1 cellular context compared by ENCODE assay signal in the genomic region with DNA sequence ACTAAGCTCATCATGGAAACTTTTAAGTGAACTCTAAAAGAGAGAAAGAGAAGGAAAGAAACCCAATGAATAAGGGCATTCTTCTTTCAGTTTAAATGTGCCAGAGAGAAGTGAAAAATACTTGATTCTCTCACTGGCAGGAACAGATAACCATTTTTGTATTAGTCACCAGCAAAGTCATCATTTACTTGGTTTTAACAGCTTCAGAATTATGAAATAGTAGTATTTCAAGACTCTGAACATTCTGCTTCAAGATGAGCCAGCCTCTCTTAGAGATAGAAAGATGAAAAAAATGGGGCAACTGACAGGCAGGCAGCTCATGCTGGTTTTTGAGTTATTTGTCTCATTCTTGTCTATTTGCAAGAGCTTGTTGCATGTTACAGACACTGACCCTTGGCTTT.
TF ChIP-seq lines count a peak whose summit lies in the region.

No MANE protein-coding gene starts in this region.

TF ChIP-seq in GM23338, 12 proteins besides CTCF, POLR2A, EP300 and RAD21 (continued from another document):
- TF ChIP-seq ZNF462 (CRISPR knock-in tag; IDR thresholded peaks at IDR 0.05) (no peak), POLR2AphosphoS5 (IDR thresholded peaks at IDR 0.05; ENCODE audit: low read depth) (no peak), STAT1 (IDR thresholded peaks at IDR 0.05; ENCODE audit: unreplicated experiment) (no peak), ZNF114 (CRISPR knock-in tag; IDR thresholded peaks at IDR 0.05) (no peak), EZH2phosphoT487 (IDR thresholded peaks at IDR 0.05; ENCODE audit: unreplicated experiment) (no peak), JUNB (IDR thresholded peaks at IDR 0.05; ENCODE audit: unreplicated experiment) (no peak), CREB1 (CRISPR knock-in tag; IDR thresholded peaks at IDR 0.05; ENCODE audit: low read depth) (no peak), EZH2 (IDR thresholded peaks at IDR 0.05; ENCODE audit: low read depth, unreplicated experiment) (no peak)
- TF ChIP-seq, protein P1, sequence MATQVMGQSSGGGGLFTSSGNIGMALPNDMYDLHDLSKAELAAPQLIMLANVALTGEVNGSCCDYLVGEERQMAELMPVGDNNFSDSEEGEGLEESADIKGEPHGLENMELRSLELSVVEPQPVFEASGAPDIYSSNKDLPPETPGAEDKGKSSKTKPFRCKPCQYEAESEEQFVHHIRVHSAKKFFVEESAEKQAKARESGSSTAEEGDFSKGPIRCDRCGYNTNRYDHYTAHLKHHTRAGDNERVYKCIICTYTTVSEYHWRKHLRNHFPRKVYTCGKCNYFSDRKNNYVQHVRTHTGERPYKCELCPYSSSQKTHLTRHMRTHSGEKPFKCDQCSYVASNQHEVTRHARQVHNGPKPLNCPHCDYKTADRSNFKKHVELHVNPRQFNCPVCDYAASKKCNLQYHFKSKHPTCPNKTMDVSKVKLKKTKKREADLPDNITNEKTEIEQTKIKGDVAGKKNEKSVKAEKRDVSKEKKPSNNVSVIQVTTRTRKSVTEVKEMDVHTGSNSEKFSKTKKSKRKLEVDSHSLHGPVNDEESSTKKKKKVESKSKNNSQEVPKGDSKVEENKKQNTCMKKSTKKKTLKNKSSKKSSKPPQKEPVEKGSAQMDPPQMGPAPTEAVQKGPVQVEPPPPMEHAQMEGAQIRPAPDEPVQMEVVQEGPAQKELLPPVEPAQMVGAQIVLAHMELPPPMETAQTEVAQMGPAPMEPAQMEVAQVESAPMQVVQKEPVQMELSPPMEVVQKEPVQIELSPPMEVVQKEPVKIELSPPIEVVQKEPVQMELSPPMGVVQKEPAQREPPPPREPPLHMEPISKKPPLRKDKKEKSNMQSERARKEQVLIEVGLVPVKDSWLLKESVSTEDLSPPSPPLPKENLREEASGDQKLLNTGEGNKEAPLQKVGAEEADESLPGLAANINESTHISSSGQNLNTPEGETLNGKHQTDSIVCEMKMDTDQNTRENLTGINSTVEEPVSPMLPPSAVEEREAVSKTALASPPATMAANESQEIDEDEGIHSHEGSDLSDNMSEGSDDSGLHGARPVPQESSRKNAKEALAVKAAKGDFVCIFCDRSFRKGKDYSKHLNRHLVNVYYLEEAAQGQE (IDR thresholded peaks at IDR 0.05; ENCODE audit: unreplicated experiment), result no peak
